ENCODE assay signal across 9 cellular contexts in the genomic region with DNA sequence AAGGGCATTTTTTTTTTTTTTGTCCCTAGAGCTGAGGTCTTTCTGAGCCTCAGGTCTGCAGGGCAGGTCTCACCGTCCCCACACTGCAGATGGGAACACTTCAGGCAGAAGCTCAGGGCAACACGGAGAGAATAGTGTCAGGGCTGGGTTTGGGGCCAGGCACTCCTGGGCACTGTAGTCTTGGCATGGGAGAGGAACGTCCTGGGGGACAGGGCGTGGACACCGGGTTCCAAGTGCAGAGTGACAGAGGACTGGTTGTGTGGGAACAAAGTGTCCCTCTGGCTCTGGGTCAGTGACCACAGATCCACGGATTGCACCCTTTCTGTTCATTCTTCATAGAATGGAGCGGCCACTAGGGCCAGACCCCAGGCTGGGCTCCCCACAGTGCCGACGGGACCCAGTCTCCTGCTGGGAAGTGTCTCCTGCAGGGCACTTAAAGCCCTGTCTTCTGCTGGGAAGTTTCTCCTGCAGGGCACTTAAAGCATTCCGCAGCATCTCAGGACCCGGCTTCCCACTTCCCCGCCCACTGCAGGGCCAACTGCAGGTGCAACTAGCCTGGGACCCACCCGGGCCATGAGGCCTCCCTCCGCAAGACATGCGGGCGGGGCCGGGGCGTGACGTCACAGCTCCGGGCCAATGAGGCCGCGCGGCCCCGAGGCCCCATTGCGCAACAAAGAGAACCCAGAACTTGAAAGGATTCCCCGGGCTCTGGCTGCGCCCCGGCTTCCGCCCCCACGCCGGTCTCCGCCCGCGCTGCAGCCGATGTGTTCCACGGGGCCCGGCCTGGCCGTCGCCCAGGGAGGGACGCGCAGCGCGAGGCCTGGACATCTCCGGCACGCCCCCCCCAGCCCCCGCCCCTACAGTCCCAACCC. TPM values are rescaled to one million over a fixed set of nuclear protein-coding genes. Genes with fewer than 3 reads are reported as not detected.
DNase-seq lines count a peak whose midpoint lies in the region; ATAC-seq and TF ChIP-seq lines count a peak whose summit lies in the region.
"Had no signal": no experiment of that assay in that cellular context is flagged by ENCODE, and none has a peak within 500 bp of the region (broad histone marks: within the 10 kb centered on the region; RNA-seq: fewer than 3 reads in every experiment).

No MANE protein-coding gene starts in this region.

- H3K4me1 ChIP-seq in osteoblast (ENCODE audit: insufficient read depth, low read length): no peaks in the 10 kb centered on the region
- H3K4me1 ChIP-seq in suprapubic skin: peaks cover 66% of the 10 kb centered on the region

- TF ChIP-seq EP300 in suprapubic skin (IDR thresholded peaks at IDR 0.05): no peak

- ATAC-seq in GM21381 (IDR thresholded peaks at IDR 0.05; ENCODE audit: unreplicated experiment): no peak

- H3K27ac ChIP-seq in osteoblast (ENCODE audit: low read depth, low read length) (no peak overlapping the region), suprapubic skin (peak overlapping the region; percentile 47)

- DNase-seq in GM10248 (ENCODE audit: extremely low spot score) (peak; percentile 90), HK-2 (ENCODE audit: unreplicated experiment) (peak; percentile 63), SIG-M5 (lab: John Stamatoyannopoulos, UW) (peak; percentile 21), fibroblast of villous mesenchyme (ENCODE audit: low read depth) (peak; percentile 92), osteoblast (ENCODE audit: insufficient read length, low spot score, missing footprints) (peak; percentile 99), suprapubic skin (ENCODE audit: low spot score in 2 of 2) (peak; percentile 89 to 93)
- DNase-seq in activated T-helper 9 cell treated with anti-CD3 and anti-CD28 coated beads, Interleukin-2, amount 50 U/mL, for 16 hours (ENCODE audit: low read depth): peak; percentile 61

- no peak for TF ChIP-seq CTCF in GM10248 (IDR thresholded peaks at IDR 0.05; ENCODE audit: control extremely low read depth, extremely low read depth, low read depth, missing control alignments)
- TF ChIP-seq CTCF in fibroblast of villous mesenchyme (IDR thresholded peaks at IDR 0.05; ENCODE audit: insufficient read depth, low read depth, low read length): no peak
- TF ChIP-seq CTCF in osteoblast (IDR thresholded peaks at IDR 0.05; ENCODE audit: extremely low read depth, low read depth, low read length): no peak
- TF ChIP-seq CTCF in suprapubic skin (IDR thresholded peaks at IDR 0.05): no peak

- H3K36me3 ChIP-seq in osteoblast (ENCODE audit: insufficient read depth, low read length) (no peaks in the 10 kb centered on the region), suprapubic skin (peaks cover under 1% of the 10 kb centered on the region)

- no peak overlapping the region for H2AFZ ChIP-seq in osteoblast (ENCODE audit: low read length)

- TF ChIP-seq POLR2A in suprapubic skin (IDR thresholded peaks at IDR 0.05): no peak

- peaks cover 18% of the 10 kb centered on the region for H4K20me1 ChIP-seq in osteoblast (ENCODE audit: insufficient read depth, low read length)

- CTCF ChIA-PET in GM10248 (lab: Yijun Ruan, JAX): interaction anchor here (1.3 to 9.2 kb wide), 2 partner anchors 13 to 84 kb away, joined by 4 to 64 read pairs; no protein-coding TSS in a partner anchor

- POLR2A ChIA-PET in GM10248 (lab: Yijun Ruan, JAX): no interaction called here

- peak overlapping the region; percentile 69 for H3K4me2 ChIP-seq in osteoblast (ENCODE audit: insufficient read depth, low read length)

- H3K79me2 ChIP-seq in osteoblast (ENCODE audit: insufficient read depth, low read length): no peaks in the 10 kb centered on the region

- WGBS in suprapubic skin: 5% methylated on average over 24 of the region's 46 CpGs

- H3K4me3 ChIP-seq in fibroblast of villous mesenchyme (ENCODE audit: low read depth, low read length) (peak overlapping the region; percentile 72), osteoblast (ENCODE audit: insufficient read depth, low read length) (peak overlapping the region; percentile 70), suprapubic skin (peak overlapping the region; percentile 88)

- H3K9me3 ChIP-seq in osteoblast (ENCODE audit: low read depth, low read length) (no peaks in the 10 kb centered on the region), suprapubic skin (no peaks in the 10 kb centered on the region)

- H3K27me3 ChIP-seq in osteoblast (ENCODE audit: insufficient read depth, low read length) (no peaks in the 10 kb centered on the region), suprapubic skin (no peaks in the 10 kb centered on the region)

RNA-seq across cellular contexts. Expression of a gene that starts 1.2 kb away (rescaled TPM):
- total RNA-seq in fibroblast of villous mesenchyme (5.2 and 5.8 TPM in 2 replicates), osteoblast (2.9 and 4.0 TPM in 2 replicates), suprapubic skin (10 to 100 TPM in 3 of 4 donors, 1 to 10 TPM in 1; 5.6 to 16.1 (median 14.2) TPM)

RNA-seq across cellular contexts. Expression of a gene that starts 15.7 kb away (rescaled TPM):
- not detected in 2 replicates for total RNA-seq in fibroblast of villous mesenchyme
- not detected in 2 replicates for total RNA-seq in osteoblast
- not detected for total RNA-seq in suprapubic skin
- total RNA-seq: mononuclear cell had no signal

RNA-seq across cellular contexts. Expression of a gene that starts 24.0 kb away (rescaled TPM):
- total RNA-seq in fibroblast of villous mesenchyme: 64.1 and 99.7 TPM in 2 replicates
- total RNA-seq in osteoblast: 60.8 and 63.6 TPM in 2 replicates
- total RNA-seq in suprapubic skin: 10 to 100 TPM; 20.2 to 65.0 (median 58.1) TPM

RNA-seq across cellular contexts. Expression of a gene that starts 53.8 kb away (rescaled TPM):
- total RNA-seq in fibroblast of villous mesenchyme: 27.7 and 110 TPM in 2 replicates
- total RNA-seq in osteoblast: 10.6 and 42.7 TPM in 2 replicates
- 1 to 10 TPM; 4.6 to 9.8 (median 9.5) TPM for total RNA-seq in suprapubic skin

Comparison
In these comparisons a context has a peak if more than half of its experiments do, and no peak if none do; other contexts are left out.
1. DNase-seq: peak in every context shown above with its lines; median percentile 99 in osteoblast; 92 in fibroblast of villous mesenchyme; 91 in suprapubic skin; 90 in GM10248; 63 in HK-2; 61 in activated T-helper 9 cell treated with anti-CD3 and anti-CD28 coated beads, Interleukin-2, amount 50 U/mL, for 16 hours; 21 in SIG-M5.